8 cellular contexts compared by ENCODE assay signal in the genomic region with DNA sequence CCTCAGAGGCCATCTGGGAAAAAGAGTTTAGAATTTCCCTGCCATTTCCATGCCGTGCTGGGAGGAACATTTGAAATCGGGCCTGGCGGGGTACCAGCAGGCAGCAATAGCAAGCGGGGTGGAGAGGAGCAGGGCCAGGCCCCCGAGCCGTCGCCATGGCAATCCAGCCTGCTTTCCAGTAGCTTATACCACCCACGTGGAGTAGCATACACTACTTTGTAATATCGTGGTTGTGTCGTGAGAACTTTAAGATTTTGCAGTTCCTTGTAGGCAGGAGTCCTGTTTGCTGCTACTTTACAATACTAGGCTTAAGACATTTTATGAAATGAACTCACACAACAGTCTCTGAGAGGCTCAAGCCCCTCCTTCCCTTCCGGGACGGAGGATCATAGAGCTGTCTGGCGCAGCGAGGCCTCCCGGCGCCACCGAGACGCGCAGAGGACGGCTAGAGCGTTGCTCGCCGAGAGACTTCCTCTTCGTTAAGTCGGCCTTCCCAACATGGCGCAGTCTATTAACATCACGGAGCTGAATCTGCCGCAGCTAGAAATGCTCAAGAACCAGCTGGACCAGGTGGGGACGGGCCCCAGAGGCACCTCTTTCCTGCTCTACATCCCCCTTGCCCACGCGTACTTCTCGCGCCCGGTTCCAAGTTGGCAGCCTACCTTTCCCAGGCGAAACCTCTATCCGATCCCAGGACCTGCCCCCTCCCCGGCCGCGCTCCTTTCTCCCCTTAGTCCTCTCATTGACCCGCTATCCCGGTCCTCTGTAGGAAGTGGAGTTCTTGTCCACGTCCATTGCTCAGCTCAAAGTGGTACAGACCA. TPM values are rescaled to one million over a fixed set of nuclear protein-coding genes. Genes with fewer than 3 reads are reported as not detected.
DNase-seq lines count a peak whose midpoint lies in the region; ATAC-seq and TF ChIP-seq lines count a peak whose summit lies in the region.

TSS of gene PFDN5 (plus strand) at position 473 of the 821 bp plus-strand sequence. CDS start at position 499, 26 bp downstream.

- no peaks in the 10 kb centered on the region for H3K27me3 ChIP-seq in BE2C

- H3K27me3 Mint-ChIP-seq in activated CD4-positive, alpha-beta T cell treated with anti-CD3 and anti-CD28 coated beads, Interleukin-2, amount 10 ng/mL, durations not matched to agents 7 days and 5 days: no peaks in the 10 kb centered on the region

- peak within 1 kb of the TSS; percentile 91 for H3K27ac Mint-ChIP-seq in activated CD4-positive, alpha-beta T cell treated with anti-CD3 and anti-CD28 coated beads, Interleukin-2, amount 10 ng/mL, durations not matched to agents 7 days and 5 days

- peak; percentile 91 for DNase-seq in BE2C
- peak; percentile 88 for DNase-seq in GM19240 (ENCODE audit: insufficient read length, low spot score)
- peak; percentile 71 to 89 for DNase-seq in NCI-H526 (lab: John Stamatoyannopoulos, UW)
- DNase-seq in activated CD4-positive, alpha-beta T cell treated with anti-CD3 and anti-CD28 coated beads, Interleukin-2, amount 10 ng/mL, durations not matched to agents 7 days and 5 days: peak; percentile 92
- DNase-seq in dedifferentiated amniotic fluid mesenchymal stem cell (ENCODE audit: extremely low spot score): peak; percentile 78
- DNase-seq in left lobe of liver (ENCODE audit: low spot score): peak; percentile 89
- peak; percentile 83 for DNase-seq in stimulated activated CD4-positive, alpha-beta T cell treated with anti-CD3 and anti-CD28 coated beads, Interleukin-2, amount 100 ng/mL, for 4 hours (ENCODE audit: low read depth)

- no peaks in the 10 kb centered on the region for H3K9me3 ChIP-seq in BE2C

- no peaks in the 10 kb centered on the region for H3K9me3 Mint-ChIP-seq in activated CD4-positive, alpha-beta T cell treated with anti-CD3 and anti-CD28 coated beads, Interleukin-2, amount 10 ng/mL, durations not matched to agents 7 days and 5 days

- POLR2A ChIA-PET in activated CD4-positive, alpha-beta T cell treated with anti-CD3 and anti-CD28 coated beads, Interleukin-2, amount 10 ng/mL, durations not matched to agents 7 days and 5 days (lab: Charles Lee): interaction anchor here (0.5 to 1.1 kb wide), 5 partner anchors 13 to 213 kb away, joined by 3 to 8 read pairs (median 3); partner anchors contain the start of gene AAAS

- peaks cover 50% of the 10 kb centered on the region for H3K4me1 Mint-ChIP-seq in activated CD4-positive, alpha-beta T cell treated with anti-CD3 and anti-CD28 coated beads, Interleukin-2, amount 10 ng/mL, durations not matched to agents 7 days and 5 days

- ATAC-seq in HG03460 (IDR thresholded peaks at IDR 0.05; ENCODE audit: unreplicated experiment) (peak; percentile 83), left lobe of liver (peak; percentile 89)

- peaks cover 43% of the 10 kb centered on the region for H3K36me3 ChIP-seq in BE2C

- peaks cover 3% of the 10 kb centered on the region for H3K4me1 ChIP-seq in BE2C

- no peak for TF ChIP-seq CTCF in BE2C (IDR thresholded peaks at IDR 0.05; ENCODE audit: low read depth, low read length)

- H3K36me3 Mint-ChIP-seq in activated CD4-positive, alpha-beta T cell treated with anti-CD3 and anti-CD28 coated beads, Interleukin-2, amount 10 ng/mL, durations not matched to agents 7 days and 5 days (ENCODE audit: low read depth): peaks cover 56% of the 10 kb centered on the region

- CTCF ChIA-PET in activated CD4-positive, alpha-beta T cell treated with anti-CD3 and anti-CD28 coated beads, Interleukin-2, amount 10 ng/mL, durations not matched to agents 7 days and 5 days (lab: Charles Lee): interaction anchor here (0.5 to 1.8 kb wide), 18 partner anchors 8 to 126 kb away, joined by 3 to 20 read pairs (median 4); partner anchors contain the start of genes AAAS and ITGB7

- H3K4me3 Mint-ChIP-seq in activated CD4-positive, alpha-beta T cell treated with anti-CD3 and anti-CD28 coated beads, Interleukin-2, amount 10 ng/mL, durations not matched to agents 7 days and 5 days: peak within 1 kb of the TSS; percentile 97

- H3K4me3 ChIP-seq in BE2C (ENCODE audit: low read depth, low read length): peak within 1 kb of the TSS; percentile 100

RNA-seq across cellular contexts. Expression of gene PFDN5, which starts in this region (rescaled TPM):
- 694 TPM for polyA plus RNA-seq in BE2C (2012; ENCODE audit: insufficient read depth, insufficient read length, low read depth)
- 100 to 1,000 TPM; 305 to 335 TPM for total RNA-seq in activated CD4-positive, alpha-beta T cell treated with anti-CD3 and anti-CD28 coated beads, Interleukin-2, amount 10 ng/mL, durations not matched to agents 7 days and 5 days
- total RNA-seq in left lobe of liver: 114 TPM

Comparison
In these comparisons a context has a peak if more than half of its experiments do, and no peak if none do; other contexts are left out.
1. Peak in every context shown above with its lines: DNase-seq, ATAC-seq and H3K4me3 ChIP-seq.